Comparison of ENCODE assay signal across 9 cellular contexts in the genomic region with DNA sequence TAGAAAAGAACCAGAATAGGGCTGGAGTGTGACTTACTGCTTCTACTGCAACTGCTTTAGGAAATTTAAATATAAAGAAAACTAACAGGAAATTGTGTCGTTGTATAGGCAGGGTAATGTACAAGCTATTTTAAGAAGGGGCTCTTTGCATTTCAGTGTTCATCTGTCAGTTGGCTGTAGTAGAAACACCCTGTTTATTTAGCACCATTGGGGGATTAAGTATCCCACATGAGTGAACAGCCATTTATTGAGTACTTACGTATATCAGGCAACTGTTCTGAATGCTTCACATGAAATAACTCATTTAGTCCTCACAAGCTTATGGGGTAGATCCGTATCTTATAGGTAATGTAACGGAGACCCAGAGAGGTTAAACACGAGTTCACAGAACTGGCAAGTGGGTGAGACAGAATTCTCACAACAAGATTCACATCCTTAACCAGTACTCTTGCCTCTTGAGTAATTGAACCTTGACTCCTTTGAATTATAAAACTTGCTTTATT. TPM values are rescaled to one million over a fixed set of nuclear protein-coding genes. Genes with fewer than 3 reads are reported as not detected.
DNase-seq lines count a peak whose midpoint lies in the region; ATAC-seq, FAIRE-seq and TF ChIP-seq lines count a peak whose summit lies in the region.
"Had no signal": no experiment of that assay in that cellular context is flagged by ENCODE, and none has a peak within 500 bp of the region (broad histone marks: within the 10 kb centered on the region; RNA-seq: fewer than 3 reads in every experiment).

No MANE protein-coding gene starts in this region.

- no peaks in the 10 kb centered on the region for H3K9me3 ChIP-seq in PC-3 (ENCODE audit: low read length)
- no peaks in the 10 kb centered on the region for H3K9me3 ChIP-seq in heart right ventricle
- H3K9me3 ChIP-seq: heart left ventricle had no signal

- H3K27me3 ChIP-seq in PC-3 (ENCODE audit: low read length) (no peaks in the 10 kb centered on the region), heart right ventricle (no peaks in the 10 kb centered on the region)
- H3K27me3 ChIP-seq: heart left ventricle had no signal

- ATAC-seq in GM19468 (IDR thresholded peaks at IDR 0.05; ENCODE audit: extremely low read depth, unreplicated experiment) (peak; percentile 38), HG03342 (IDR thresholded peaks at IDR 0.05; ENCODE audit: unreplicated experiment) (peak; percentile 43), PC-3 (no peak), heart right ventricle (no peak)
- ATAC-seq in effector memory CD8-positive, alpha-beta T cell (replicated peaks), result peak; percentile 60
- ATAC-seq: heart left ventricle had no signal

- FAIRE-seq in GM12892 (lab: Jason Lieb, UNC), result peak; percentile 91

- peak overlapping the region; percentile 65 to 72 for H3K4me3 Mint-ChIP-seq in effector memory CD8-positive, alpha-beta T cell

- intact Hi-C loops in PC-3 (cut with micrococcal nuclease) (no loop called here), heart right ventricle (cut with DNase I) (no loop called here)

- H3K4me1 ChIP-seq in PC-3 (ENCODE audit: insufficient read depth, low read length) (no peaks in the 10 kb centered on the region), heart right ventricle (peaks cover 0 to 56% (median 13%) of the 10 kb centered on the region in 9 donors)

- POLR2A ChIA-PET in PC-3 (lab: Charles Lee; ENCODE audit: unreplicated experiment), result interaction anchor here (0.5 kb wide), 1 partner anchor 15 kb away, joined by 3 read pairs; no protein-coding TSS in a partner anchor

- H3K79me2 ChIP-seq in PC-3 (ENCODE audit: low read length), result peaks cover 23% of the 10 kb centered on the region

- CTCF ChIA-PET in PC-3 (lab: Charles Lee), result no interaction called here

- 68 to 76% methylated on average over 5 of the region's 5 CpGs for WGBS in heart right ventricle, 2 donors

- no peaks in the 10 kb centered on the region for H3K36me3 ChIP-seq in PC-3 (ENCODE audit: low read depth, low read length)
- no peaks in the 10 kb centered on the region for H3K36me3 ChIP-seq in heart right ventricle
- H3K36me3 ChIP-seq: heart left ventricle had no signal

- H3K36me3 Mint-ChIP-seq in effector memory CD8-positive, alpha-beta T cell (ENCODE audit: insufficient read depth), result peaks cover 23% of the 10 kb centered on the region

- H2AFZ ChIP-seq in PC-3 (ENCODE audit: low read length), result no peak overlapping the region

- no peaks in the 10 kb centered on the region for H3K9me2 ChIP-seq in PC-3 (replicated peaks; ENCODE audit: low read length)

- BruUV-seq in PC-3 (replicated peaks; lab: Mats Ljungman, UMichigan), result no TSS peak

- H4K20me1 ChIP-seq in PC-3 (ENCODE audit: low read length), result 0 out of 2 replicates have a peak, but pooled peaks cover 3% of the 10 kb centered on the region

- TF ChIP-seq POLR2A in GM12892 (IDR thresholded peaks at IDR 0.05; ENCODE audit: low read depth, low read length), result no peak

- no peak overlapping the region for H3K9ac ChIP-seq in PC-3 (ENCODE audit: low read length)

- H3K9me3 Mint-ChIP-seq in effector memory CD8-positive, alpha-beta T cell, result no peaks in the 10 kb centered on the region

- no peak overlapping the region for H3K4me2 ChIP-seq in PC-3 (ENCODE audit: low read length)

- H3K4me3 ChIP-seq in PC-3 (ENCODE audit: low read length) (no peak overlapping the region), heart right ventricle (no peak overlapping the region)

- H3K27me3 Mint-ChIP-seq in effector memory CD8-positive, alpha-beta T cell, result no peaks in the 10 kb centered on the region

- TF ChIP-seq CTCF in PC-3 (conservative IDR thresholded peaks at IDR 0.05; ENCODE audit: low read depth, low read length) (no peak), heart right ventricle (IDR thresholded peaks at IDR 0.05) (no peak)

- no peak overlapping the region for H3K27ac ChIP-seq in PC-3 (ENCODE audit: low read length)
- peak overlapping the region in 1 of 10 donors; percentile 86 for H3K27ac ChIP-seq in heart right ventricle

- peaks cover 39 to 50% of the 10 kb centered on the region in 2 donors for H3K4me1 Mint-ChIP-seq in effector memory CD8-positive, alpha-beta T cell (ENCODE audit: low read depth in 2 of 2)

- H3K27ac Mint-ChIP-seq in effector memory CD8-positive, alpha-beta T cell, result peak overlapping the region; percentile 76 to 94

- H3F3A ChIP-seq in PC-3 (ENCODE audit: low read length, unreplicated experiment), result no peaks in the 10 kb centered on the region

- DNase-seq in GM12892 (ENCODE audit: insufficient read length) (no peak), PC-3 (no peak), HK-2 (ENCODE audit: unreplicated experiment) (no peak), heart right ventricle (no peak), DMS79 treated with DMSO at 0.1 percent for 48 hours (lab: John Stamatoyannopoulos, UW) (no peak)
- peak in 1 of 3 experiments; percentile 21 for DNase-seq in effector memory CD8-positive, alpha-beta T cell
- DNase-seq: heart left ventricle had no signal

RNA-seq across cellular contexts. Expression of a gene that starts 23.9 kb away (rescaled TPM):
- 18.7 TPM for polyA plus RNA-seq in GM12892 (2012; ENCODE audit: missing spikeins)
- total RNA-seq in PC-3 (2014; rRNA removed) (15.5 and 16.9 TPM in 2 replicates), heart right ventricle (10 to 100 TPM in 5 of 10 donors, 1 to 10 TPM in 5; 6.5 to 13.5 (median 9.6) TPM)
- polyA plus RNA-seq in heart right ventricle, result 10 to 100 TPM in 1 of 2 donors, 1 to 10 TPM in 1; 5.2 to 11.0 TPM

Comparison
In these comparisons a context has a peak if more than half of its experiments do, and no peak if none do; other contexts are left out.
1. ATAC-seq: peak in GM19468 (single experiment), HG03342 (single experiment) and effector memory CD8-positive, alpha-beta T cell (single experiment); none in PC-3 (single experiment) and heart right ventricle (0 of 8).